Comparison of ENCODE assay signal across 1 cellular context in the genomic region with DNA sequence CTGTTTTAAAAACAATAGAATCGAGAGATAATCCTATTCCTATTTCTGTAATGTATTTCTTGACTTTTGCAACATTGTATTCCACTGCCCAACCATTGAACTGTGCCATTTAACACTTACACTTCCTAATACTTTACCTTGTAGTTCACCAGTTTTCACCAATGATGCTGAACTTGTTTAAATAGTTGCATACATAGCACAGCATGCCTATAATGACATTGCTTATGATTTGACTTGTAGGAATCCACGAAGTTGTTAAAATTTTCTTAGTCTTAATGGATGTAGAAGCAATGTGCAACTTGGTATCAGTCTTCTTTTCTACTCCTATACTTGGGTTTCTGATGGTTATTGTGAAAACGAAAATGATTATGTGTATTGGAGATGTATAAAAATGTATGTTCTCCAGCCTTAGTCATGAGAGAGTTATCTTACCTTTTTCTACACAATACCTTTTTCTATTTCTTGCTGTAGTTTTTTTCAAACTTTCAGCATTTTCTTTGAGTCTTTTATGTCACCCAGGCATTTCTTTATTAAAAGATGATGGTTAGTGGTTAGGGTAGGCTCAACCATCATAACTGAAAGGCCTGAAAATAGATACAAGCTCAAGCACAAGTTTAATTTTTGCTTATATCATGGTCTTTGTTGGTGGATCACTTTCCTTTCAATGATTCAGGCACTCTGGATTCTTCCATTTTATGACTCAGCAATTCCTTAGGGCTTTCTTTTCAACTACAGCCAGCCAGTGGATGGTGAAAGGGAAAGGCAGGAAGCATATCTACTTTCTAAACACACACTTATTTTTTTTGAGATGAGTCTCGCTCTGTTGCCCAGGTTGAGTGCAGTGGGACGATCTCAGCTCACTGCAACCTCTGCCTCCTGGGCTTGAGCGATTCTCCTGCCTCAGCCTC.
TF ChIP-seq lines count a peak whose summit lies in the region.

No MANE protein-coding gene starts in this region.

TF ChIP-seq in GM12878, 131 proteins besides CTCF, POLR2A, EP300 and RAD21 (continued from another document and continues in another):
- TF ChIP-seq POLR2AphosphoS5 (IDR thresholded peaks at IDR 0.05; ENCODE audit: low read length) (no peak), NFYA (IDR thresholded peaks at IDR 0.05; ENCODE audit: borderline replicate concordance, low read depth, low read length) (no peak), ZNF592 (IDR thresholded peaks at IDR 0.05) (no peak), ASH2L (IDR thresholded peaks at IDR 0.05; ENCODE audit: borderline replicate concordance, low read depth) (no peak), NFIC (IDR thresholded peaks at IDR 0.05; ENCODE audit: low read depth, low read length) (peak; percentile 46; the same call in 1 of the 2 replicates), JUND (IDR thresholded peaks at IDR 0.05; ENCODE audit: low read depth, low read length) (no peak), HDAC6 (IDR thresholded peaks at IDR 0.05; ENCODE audit: unreplicated experiment) (no peak), BACH1 (IDR thresholded peaks at IDR 0.05; ENCODE audit: borderline replicate concordance) (peak; percentile 94), PAX5 (IDR thresholded peaks at IDR 0.05; ENCODE audit: borderline replicate concordance, low read depth, low read length) (no peak), CREM (IDR thresholded peaks at IDR 0.05; ENCODE audit: low read depth) (no peak), TARDBP (IDR thresholded peaks at IDR 0.05; ENCODE audit: borderline replicate concordance) (no peak), REST (IDR thresholded peaks at IDR 0.05; ENCODE audit: low read depth, low read length) (no peak), EED (IDR thresholded peaks at IDR 0.05; ENCODE audit: low read depth) (peak; percentile 62; the same call in 1 of the 2 replicates), E4F1 (IDR thresholded peaks at IDR 0.05; ENCODE audit: borderline replicate concordance, partially characterized antibody) (no peak), TCF7 (IDR thresholded peaks at IDR 0.05; ENCODE audit: borderline replicate concordance) (no peak)
- TF ChIP-seq, protein P1, sequence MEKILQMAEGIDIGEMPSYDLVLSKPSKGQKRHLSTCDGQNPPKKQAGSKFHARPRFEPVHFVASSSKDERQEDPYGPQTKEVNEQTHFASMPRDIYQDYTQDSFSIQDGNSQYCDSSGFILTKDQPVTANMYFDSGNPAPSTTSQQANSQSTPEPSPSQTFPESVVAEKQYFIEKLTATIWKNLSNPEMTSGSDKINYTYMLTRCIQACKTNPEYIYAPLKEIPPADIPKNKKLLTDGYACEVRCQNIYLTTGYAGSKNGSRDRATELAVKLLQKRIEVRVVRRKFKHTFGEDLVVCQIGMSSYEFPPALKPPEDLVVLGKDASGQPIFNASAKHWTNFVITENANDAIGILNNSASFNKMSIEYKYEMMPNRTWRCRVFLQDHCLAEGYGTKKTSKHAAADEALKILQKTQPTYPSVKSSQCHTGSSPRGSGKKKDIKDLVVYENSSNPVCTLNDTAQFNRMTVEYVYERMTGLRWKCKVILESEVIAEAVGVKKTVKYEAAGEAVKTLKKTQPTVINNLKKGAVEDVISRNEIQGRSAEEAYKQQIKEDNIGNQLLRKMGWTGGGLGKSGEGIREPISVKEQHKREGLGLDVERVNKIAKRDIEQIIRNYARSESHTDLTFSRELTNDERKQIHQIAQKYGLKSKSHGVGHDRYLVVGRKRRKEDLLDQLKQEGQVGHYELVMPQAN (conservative IDR thresholded peaks at IDR 0.05) = no peak
- TF ChIP-seq, protein P2, sequence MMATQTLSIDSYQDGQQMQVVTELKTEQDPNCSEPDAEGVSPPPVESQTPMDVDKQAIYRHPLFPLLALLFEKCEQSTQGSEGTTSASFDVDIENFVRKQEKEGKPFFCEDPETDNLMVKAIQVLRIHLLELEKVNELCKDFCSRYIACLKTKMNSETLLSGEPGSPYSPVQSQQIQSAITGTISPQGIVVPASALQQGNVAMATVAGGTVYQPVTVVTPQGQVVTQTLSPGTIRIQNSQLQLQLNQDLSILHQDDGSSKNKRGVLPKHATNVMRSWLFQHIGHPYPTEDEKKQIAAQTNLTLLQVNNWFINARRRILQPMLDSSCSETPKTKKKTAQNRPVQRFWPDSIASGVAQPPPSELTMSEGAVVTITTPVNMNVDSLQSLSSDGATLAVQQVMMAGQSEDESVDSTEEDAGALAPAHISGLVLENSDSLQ (IDR thresholded peaks at IDR 0.05) = no peak
- TF ChIP-seq, protein P3, sequence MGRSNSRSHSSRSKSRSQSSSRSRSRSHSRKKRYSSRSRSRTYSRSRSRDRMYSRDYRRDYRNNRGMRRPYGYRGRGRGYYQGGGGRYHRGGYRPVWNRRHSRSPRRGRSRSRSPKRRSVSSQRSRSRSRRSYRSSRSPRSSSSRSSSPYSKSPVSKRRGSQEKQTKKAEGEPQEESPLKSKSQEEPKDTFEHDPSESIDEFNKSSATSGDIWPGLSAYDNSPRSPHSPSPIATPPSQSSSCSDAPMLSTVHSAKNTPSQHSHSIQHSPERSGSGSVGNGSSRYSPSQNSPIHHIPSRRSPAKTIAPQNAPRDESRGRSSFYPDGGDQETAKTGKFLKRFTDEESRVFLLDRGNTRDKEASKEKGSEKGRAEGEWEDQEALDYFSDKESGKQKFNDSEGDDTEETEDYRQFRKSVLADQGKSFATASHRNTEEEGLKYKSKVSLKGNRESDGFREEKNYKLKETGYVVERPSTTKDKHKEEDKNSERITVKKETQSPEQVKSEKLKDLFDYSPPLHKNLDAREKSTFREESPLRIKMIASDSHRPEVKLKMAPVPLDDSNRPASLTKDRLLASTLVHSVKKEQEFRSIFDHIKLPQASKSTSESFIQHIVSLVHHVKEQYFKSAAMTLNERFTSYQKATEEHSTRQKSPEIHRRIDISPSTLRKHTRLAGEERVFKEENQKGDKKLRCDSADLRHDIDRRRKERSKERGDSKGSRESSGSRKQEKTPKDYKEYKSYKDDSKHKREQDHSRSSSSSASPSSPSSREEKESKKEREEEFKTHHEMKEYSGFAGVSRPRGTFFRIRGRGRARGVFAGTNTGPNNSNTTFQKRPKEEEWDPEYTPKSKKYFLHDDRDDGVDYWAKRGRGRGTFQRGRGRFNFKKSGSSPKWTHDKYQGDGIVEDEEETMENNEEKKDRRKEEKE (IDR thresholded peaks at IDR 0.05) = no peak
- TF ChIP-seq, protein P4, sequence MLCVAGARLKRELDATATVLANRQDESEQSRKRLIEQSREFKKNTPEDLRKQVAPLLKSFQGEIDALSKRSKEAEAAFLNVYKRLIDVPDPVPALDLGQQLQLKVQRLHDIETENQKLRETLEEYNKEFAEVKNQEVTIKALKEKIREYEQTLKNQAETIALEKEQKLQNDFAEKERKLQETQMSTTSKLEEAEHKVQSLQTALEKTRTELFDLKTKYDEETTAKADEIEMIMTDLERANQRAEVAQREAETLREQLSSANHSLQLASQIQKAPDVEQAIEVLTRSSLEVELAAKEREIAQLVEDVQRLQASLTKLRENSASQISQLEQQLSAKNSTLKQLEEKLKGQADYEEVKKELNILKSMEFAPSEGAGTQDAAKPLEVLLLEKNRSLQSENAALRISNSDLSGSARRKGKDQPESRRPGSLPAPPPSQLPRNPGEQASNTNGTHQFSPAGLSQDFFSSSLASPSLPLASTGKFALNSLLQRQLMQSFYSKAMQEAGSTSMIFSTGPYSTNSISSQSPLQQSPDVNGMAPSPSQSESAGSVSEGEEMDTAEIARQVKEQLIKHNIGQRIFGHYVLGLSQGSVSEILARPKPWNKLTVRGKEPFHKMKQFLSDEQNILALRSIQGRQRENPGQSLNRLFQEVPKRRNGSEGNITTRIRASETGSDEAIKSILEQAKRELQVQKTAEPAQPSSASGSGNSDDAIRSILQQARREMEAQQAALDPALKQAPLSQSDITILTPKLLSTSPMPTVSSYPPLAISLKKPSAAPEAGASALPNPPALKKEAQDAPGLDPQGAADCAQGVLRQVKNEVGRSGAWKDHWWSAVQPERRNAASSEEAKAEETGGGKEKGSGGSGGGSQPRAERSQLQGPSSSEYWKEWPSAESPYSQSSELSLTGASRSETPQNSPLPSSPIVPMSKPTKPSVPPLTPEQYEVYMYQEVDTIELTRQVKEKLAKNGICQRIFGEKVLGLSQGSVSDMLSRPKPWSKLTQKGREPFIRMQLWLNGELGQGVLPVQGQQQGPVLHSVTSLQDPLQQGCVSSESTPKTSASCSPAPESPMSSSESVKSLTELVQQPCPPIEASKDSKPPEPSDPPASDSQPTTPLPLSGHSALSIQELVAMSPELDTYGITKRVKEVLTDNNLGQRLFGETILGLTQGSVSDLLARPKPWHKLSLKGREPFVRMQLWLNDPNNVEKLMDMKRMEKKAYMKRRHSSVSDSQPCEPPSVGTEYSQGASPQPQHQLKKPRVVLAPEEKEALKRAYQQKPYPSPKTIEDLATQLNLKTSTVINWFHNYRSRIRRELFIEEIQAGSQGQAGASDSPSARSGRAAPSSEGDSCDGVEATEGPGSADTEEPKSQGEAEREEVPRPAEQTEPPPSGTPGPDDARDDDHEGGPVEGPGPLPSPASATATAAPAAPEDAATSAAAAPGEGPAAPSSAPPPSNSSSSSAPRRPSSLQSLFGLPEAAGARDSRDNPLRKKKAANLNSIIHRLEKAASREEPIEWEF (IDR thresholded peaks at IDR 0.05; ENCODE audit: insufficient replicate concordance, low read depth, low read length) = no peak
